ENCODE assay signal across 8 cellular contexts in genomic region chr6:18595774-18596528, GRCh38.
DNase-seq lines count a peak whose midpoint lies in the region; ATAC-seq and TF ChIP-seq lines count a peak whose summit lies in the region.

No MANE protein-coding gene starts in this region.

- peak; percentile 85 for TF ChIP-seq CTCF in natural killer cell (IDR thresholded peaks at IDR 0.05)
- TF ChIP-seq CTCF in tibial nerve (IDR thresholded peaks at IDR 0.05): peak; percentile 83 to 90 (median 84)

- H3K9me3 ChIP-seq in tibial nerve: no peaks in the 10 kb centered on the region

- 15 to 16% methylated on average over 11 of the region's 11 CpGs for WGBS in tibial nerve, 2 donors

- POLR2A ChIA-PET in activated CD4-positive, alpha-beta memory T cell treated with anti-CD3 and anti-CD28 coated beads, Interleukin-2, amount 10 ng/mL, durations not matched to agents 7 days and 5 days (lab: Charles Lee): no interaction called here

- H3K27me3 ChIP-seq in tibial nerve: no peaks in the 10 kb centered on the region

- H3K4me3 Mint-ChIP-seq in activated CD4-positive, alpha-beta memory T cell treated with anti-CD3 and anti-CD28 coated beads, Interleukin-2, amount 10 ng/mL, durations not matched to agents 7 days and 5 days: no peak overlapping the region
- no peak overlapping the region for H3K4me3 Mint-ChIP-seq in natural killer cell

- no peak for TF ChIP-seq EP300 in tibial nerve (IDR thresholded peaks at IDR 0.05)

- DNase-seq in COLO668 (lab: John Stamatoyannopoulos, UW; ENCODE audit: unreplicated experiment) (peak; percentile 46), NCI-H226 (peak; percentile 33), fibroblast of gingiva (ENCODE audit: low read depth) (peak; percentile 66), natural killer cell (no peak), tibial nerve (ENCODE audit: low spot score in 2 of 2) (peak; percentile 37 to 90)
- peak; percentile 21 for DNase-seq in activated CD4-positive, alpha-beta memory T cell treated with anti-CD3 and anti-CD28 coated beads, Interleukin-2, amount 10 ng/mL, durations not matched to agents 7 days and 5 days

- intact Hi-C loops in natural killer cell (cut with micrococcal nuclease): loop anchor here (1.0 to 2.0 kb wide), 2 partner anchors 1460 to 1531 kb away; no protein-coding TSS in a partner anchor

- H3K36me3 Mint-ChIP-seq in activated CD4-positive, alpha-beta memory T cell treated with anti-CD3 and anti-CD28 coated beads, Interleukin-2, amount 10 ng/mL, durations not matched to agents 7 days and 5 days (ENCODE audit: low read depth): no peaks in the 10 kb centered on the region
- no peaks in the 10 kb centered on the region for H3K36me3 Mint-ChIP-seq in natural killer cell

- no peaks in the 10 kb centered on the region for H3K36me3 ChIP-seq in tibial nerve

- CTCF ChIA-PET in activated CD4-positive, alpha-beta memory T cell treated with anti-CD3 and anti-CD28 coated beads, Interleukin-2, amount 10 ng/mL, durations not matched to agents 7 days and 5 days (lab: Charles Lee): interaction anchor here (0.6 to 2.7 kb wide), 8 partner anchors 11 to 1461 kb away, joined by 3 to 8 read pairs (median 4); partner anchors contain the start of gene RNF144B

- peak overlapping the region in 2 of 4 donors; percentile 53 to 67 for H3K27ac ChIP-seq in tibial nerve

- H3K27ac Mint-ChIP-seq in activated CD4-positive, alpha-beta memory T cell treated with anti-CD3 and anti-CD28 coated beads, Interleukin-2, amount 10 ng/mL, durations not matched to agents 7 days and 5 days: no peak overlapping the region
- H3K27ac Mint-ChIP-seq in natural killer cell: no peak overlapping the region

- H3K4me3 ChIP-seq in tibial nerve: no peak overlapping the region

- H3K4me1 Mint-ChIP-seq in activated CD4-positive, alpha-beta memory T cell treated with anti-CD3 and anti-CD28 coated beads, Interleukin-2, amount 10 ng/mL, durations not matched to agents 7 days and 5 days: no peaks in the 10 kb centered on the region
- peaks cover 5 to 7% of the 10 kb centered on the region in 2 donors for H3K4me1 Mint-ChIP-seq in natural killer cell

- H3K4me1 ChIP-seq in tibial nerve: peaks cover 0 to 12% (median 0%) of the 10 kb centered on the region in 4 donors

- ATAC-seq in GM19035 (IDR thresholded peaks at IDR 0.05; ENCODE audit: unreplicated experiment) (peak; percentile 94), HG03196 (IDR thresholded peaks at IDR 0.05; ENCODE audit: unreplicated experiment) (peak; percentile 87), natural killer cell (peak in 2 of 3 donors; percentile 71 to 77)

- no peaks in the 10 kb centered on the region for H3K9me3 Mint-ChIP-seq in activated CD4-positive, alpha-beta memory T cell treated with anti-CD3 and anti-CD28 coated beads, Interleukin-2, amount 10 ng/mL, durations not matched to agents 7 days and 5 days
- no peaks in the 10 kb centered on the region for H3K9me3 Mint-ChIP-seq in natural killer cell

- peaks cover 1% of the 10 kb centered on the region for H3K27me3 Mint-ChIP-seq in activated CD4-positive, alpha-beta memory T cell treated with anti-CD3 and anti-CD28 coated beads, Interleukin-2, amount 10 ng/mL, durations not matched to agents 7 days and 5 days
- peaks cover 0 to 15% of the 10 kb centered on the region in 2 donors for H3K27me3 Mint-ChIP-seq in natural killer cell (ENCODE audit: low read depth in 2 of 2)

- TF ChIP-seq POLR2A in tibial nerve (IDR thresholded peaks at IDR 0.05): no peak
